Comparison of ENCODE assay signal across 8 cellular contexts in the genomic region with DNA sequence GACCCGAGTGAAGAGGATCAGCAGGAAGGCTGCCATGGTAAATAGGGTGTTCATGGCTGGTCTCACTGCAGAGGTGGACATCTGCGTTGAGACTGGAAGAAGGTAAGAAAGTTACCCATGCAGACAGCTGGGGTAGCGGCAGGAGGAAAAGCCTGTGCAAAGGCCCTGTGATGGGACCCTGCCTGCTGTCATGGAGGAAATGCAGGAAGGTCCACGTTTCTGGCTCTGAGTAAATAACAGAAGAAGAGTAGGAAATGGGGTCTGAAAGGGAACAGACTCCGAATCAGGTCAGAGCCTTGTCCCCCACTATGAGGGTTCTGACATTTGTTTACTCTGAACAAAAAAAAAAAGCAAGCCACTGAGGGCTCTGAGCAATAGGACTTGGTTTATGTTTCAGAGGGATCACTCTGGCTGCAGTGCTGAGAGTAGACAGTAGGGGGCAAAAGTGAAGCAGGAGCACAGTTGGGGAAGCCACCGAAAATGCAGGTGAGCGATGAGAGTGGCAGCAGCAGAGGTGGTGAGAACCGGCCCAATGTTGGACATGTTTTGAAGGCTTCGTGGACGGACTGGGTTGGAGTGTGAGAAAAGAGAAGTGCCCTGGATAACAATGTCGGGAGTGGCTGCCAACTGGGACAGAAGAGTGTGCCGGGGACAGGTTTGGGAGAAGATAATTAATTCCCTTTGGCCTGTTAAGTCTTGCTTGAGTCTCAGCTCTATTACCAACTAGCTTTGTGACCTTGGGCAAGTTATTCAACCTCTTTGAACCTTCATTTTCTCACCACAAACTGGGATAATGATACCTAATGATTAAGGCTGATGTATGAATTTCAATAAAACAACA. TPM values are rescaled to one million over a fixed set of nuclear protein-coding genes. Genes with fewer than 3 reads are reported as not detected.
DNase-seq lines count a peak whose midpoint lies in the region; ATAC-seq and TF ChIP-seq lines count a peak whose summit lies in the region.

No MANE protein-coding gene starts in this region.

- H3K9me3 ChIP-seq in right lobe of liver = no peaks in the 10 kb centered on the region

- no peak overlapping the region for H3K27ac ChIP-seq in right lobe of liver

- peaks cover 0 to 6% (median under 1%) of the 10 kb centered on the region in 4 donors for H3K36me3 ChIP-seq in right lobe of liver

- H3K4me3 ChIP-seq in right lobe of liver = no peak overlapping the region

- no peak for TF ChIP-seq POLR2A in right lobe of liver (IDR thresholded peaks at IDR 0.05)

- WGBS in right lobe of liver (ENCODE audit: insufficient coverage, low coverage, low lambda C conversion rate, missing lambda C conversion rate) = 40% methylated on average over 11 of the region's 12 CpGs

- no peaks in the 10 kb centered on the region for H3K27me3 ChIP-seq in right lobe of liver

- ATAC-seq in HG02759 (IDR thresholded peaks at IDR 0.05; ENCODE audit: unreplicated experiment) (peak; percentile 92), right lobe of liver (peak; percentile 85 to 98 (median 96))

- intact Hi-C loops in right lobe of liver (cut with DNase I) = no loop called here

- TF ChIP-seq CTCF in right lobe of liver (IDR thresholded peaks at IDR 0.05) = peak; percentile 68 to 81 (median 73)

- DNase-seq in SIG-M5 treated with dmso at 0.1 percent for 504 hours (lab: John Stamatoyannopoulos, UW; ENCODE audit: unreplicated experiment) = peak; percentile 50
- no peak for DNase-seq in SIG-M5 (lab: John Stamatoyannopoulos, UW)
- DNase-seq in NCI-H1930 (lab: John Stamatoyannopoulos, UW) = peak; percentile 27
- peak; percentile 64 for DNase-seq in activated CD4-positive, CD25-positive, alpha-beta regulatory T cell treated with anti-CD3 and anti-CD28 coated beads, Interleukin-2, amount 50 U/mL, for 16 hours (ENCODE audit: low read depth, low spot score)
- peak; percentile 79 for DNase-seq in cerebellar cortex (ENCODE audit: low spot score)
- peak; percentile 59 to 78 (median 63) for DNase-seq in right lobe of liver
- DNase-seq in stimulated activated CD8-positive, alpha-beta memory T cell treated with anti-CD3 and anti-CD28 coated beads, Interleukin-12 subunit alpha, Interleukin-12 subunit beta, amount 100 ng/mL, for 4 hours (ENCODE audit: low read depth) = peak; percentile 41

- peaks cover 0 to 8% (median 3%) of the 10 kb centered on the region in 4 donors for H3K4me1 ChIP-seq in right lobe of liver

RNA-seq across cellular contexts. Expression of a gene that starts 57.9 kb away (rescaled TPM):
- total RNA-seq in right lobe of liver = 10 to 100 TPM; 14.8 to 20.9 (median 17.9) TPM
